In genomic region chr14:49972840-49973239, GRCh38 we compare ENCODE assay signal across 9 cellular contexts.
DNase-seq lines count a peak whose midpoint lies in the region; ATAC-seq and TF ChIP-seq lines count a peak whose summit lies in the region.
"Had no signal": no experiment of that assay in that cellular context is flagged by ENCODE, and none has a peak within 500 bp of the region (broad histone marks: within the 10 kb centered on the region; RNA-seq: fewer than 3 reads in every experiment).

No MANE protein-coding gene starts in this region.

- WGBS in lung, 2 donors: 15 to 42% methylated on average over 4 of the region's 4 CpGs

- intact Hi-C loops in breast epithelium (cut with DNase I; ENCODE audit: low total_unique reads): no loop called here

- H3K36me3 ChIP-seq in breast epithelium (no peaks in the 10 kb centered on the region), lung (ENCODE audit: control insufficient read depth in 2 of 2, insufficient read depth in 2 of 2, low read length in 2 of 2) (no peaks in the 10 kb centered on the region)
- H3K36me3 ChIP-seq: cardiac muscle cell had no signal

- TF ChIP-seq CTCF in breast epithelium (IDR thresholded peaks at IDR 0.05): no peak
- TF ChIP-seq CTCF in lung (IDR thresholded peaks at IDR 0.05; ENCODE audit: control extremely low read depth, extremely low read depth): no peak

- H3K4me1 ChIP-seq in breast epithelium: peaks cover 19 to 26% of the 10 kb centered on the region in 2 donors
- peaks cover 9 to 19% of the 10 kb centered on the region in 2 donors for H3K4me1 ChIP-seq in lung (ENCODE audit: control insufficient read depth in 2 of 2, insufficient read depth in 2 of 2, low read length in 2 of 2)

- no peak for TF ChIP-seq POLR2A in breast epithelium (IDR thresholded peaks at IDR 0.05)

- ATAC-seq in lung (ENCODE audit: insufficient read depth, low FRiP score): peak; percentile 75
- no peak for ATAC-seq in GM18867 (IDR thresholded peaks at IDR 0.05; ENCODE audit: unreplicated experiment)

- H3K27me3 ChIP-seq in breast epithelium (no peaks in the 10 kb centered on the region), lung (ENCODE audit: control insufficient read depth, insufficient read depth) (no peaks in the 10 kb centered on the region)
- H3K27me3 ChIP-seq: cardiac muscle cell had no signal

- peak overlapping the region; percentile 81 to 93 for H3K27ac ChIP-seq in breast epithelium
- peak overlapping the region; percentile 22 to 65 for H3K27ac ChIP-seq in lung (ENCODE audit: low read depth in 1 of 2, low read length in 1 of 2)
- H3K27ac ChIP-seq: cardiac muscle cell had no signal

- DNase-seq in activated gamma-delta T cell treated with Interleukin-2 at 50 U/mL for 16 hours: peak; percentile 38
- no peak for DNase-seq in activated gamma-delta T cell (lab: John Stamatoyannopoulos, UW)
- DNase-seq in RKO (ENCODE audit: low spot score): peak; percentile 52
- peak in 1 of 2 donors; percentile 67 for DNase-seq in breast epithelium (ENCODE audit: low spot score in 2 of 2)
- peak; percentile 54 for DNase-seq in lung (ENCODE audit: low spot score)
- DNase-seq in ureter (ENCODE audit: low spot score): peak; percentile 63
- DNase-seq in NCI-H128 (lab: John Stamatoyannopoulos, UW; ENCODE audit: unreplicated experiment): no peak

- H3K9me3 ChIP-seq in breast epithelium (no peaks in the 10 kb centered on the region), lung (ENCODE audit: control insufficient read depth in 2 of 2, insufficient read depth in 1 of 2, low read length in 1 of 2) (no peaks in the 10 kb centered on the region)

- H3K4me3 ChIP-seq in breast epithelium: peak overlapping the region in 2 of 3 donors; percentile 1 to 20
- H3K4me3 ChIP-seq in lung: no peak overlapping the region
- H3K4me3 ChIP-seq: cardiac muscle cell had no signal

Comparison
In these comparisons a context has a peak if more than half of its experiments do, and no peak if none do; other contexts are left out.
1. DNase-seq: peak in activated gamma-delta T cell treated with Interleukin-2 at 50 U/mL for 16 hours (single experiment), RKO (single experiment), lung (single experiment) and ureter (single experiment); none in activated gamma-delta T cell (single experiment) and NCI-H128 (single experiment).